ENCODE assay signal across 12 cellular contexts in genomic region chr1:33170351-33171274, GRCh38. TPM values are rescaled to one million over a fixed set of nuclear protein-coding genes. Genes with fewer than 3 reads are reported as not detected.
A peak's percentile ranks its signal among the peaks of the same experiment; 100 is the strongest.
DNase-seq lines count a peak whose midpoint lies in the region; ATAC-seq, FAIRE-seq and TF ChIP-seq lines count a peak whose summit lies in the region.
"Had no signal": no experiment of that assay in that cellular context is flagged by ENCODE, and none has a peak within 500 bp of the region (broad histone marks: within the 10 kb centered on the region; RNA-seq: fewer than 3 reads in every experiment).

No MANE protein-coding gene starts in this region.

- no peak overlapping the region for H3K27ac Mint-ChIP-seq in Calu3 (ENCODE audit: unreplicated experiment)
- H3K27ac Mint-ChIP-seq: dendritic cell treated with granulocyte-macrophage colony-stimulating factor and Interleukin-4, amounts not matched to agents 40 ng/mL and 50 ng/mL, for 4 days had no signal

- no peak for TF ChIP-seq POLR2A in H1 (IDR thresholded peaks at IDR 0.05; ENCODE audit: control extremely low read depth in 1 of 2, low read depth in 2 of 2, low read length in 2 of 2)
- no peak for TF ChIP-seq POLR2A in right lobe of liver (IDR thresholded peaks at IDR 0.05)

- H3K14ac ChIP-seq in H1 (ENCODE audit: insufficient read length): no peak overlapping the region

- FAIRE-seq in H1 (lab: Jason Lieb, UNC): no peak

- BruUV-seq in Calu3 (replicated peaks; lab: Mats Ljungman, UMichigan): no TSS peak

- no peaks in the 10 kb centered on the region for H3K9me3 Mint-ChIP-seq in Calu3 (ENCODE audit: low read depth, unreplicated experiment)
- H3K9me3 Mint-ChIP-seq: dendritic cell treated with granulocyte-macrophage colony-stimulating factor and Interleukin-4, amounts not matched to agents 40 ng/mL and 50 ng/mL, for 4 days had no signal

- H3K4me3 ChIP-seq in RWPE2 (ENCODE audit: severe bottlenecking): no peak overlapping the region
- H3K4me3 ChIP-seq in H1 (ENCODE audit: extremely low read depth in 1 of 4, insufficient read depth in 2 of 4, low read depth in 3 of 4, low read length in 4 of 4): no peak overlapping the region
- no peak overlapping the region for H3K4me3 ChIP-seq in right lobe of liver

- peaks cover 0 to 4% of the 10 kb centered on the region in 2 experiments for H4K20me1 ChIP-seq in H1 (replicated peaks in 1 of 2; ENCODE audit: control insufficient read depth in 1 of 2, insufficient read depth in 2 of 2, low read length in 2 of 2)

- no peak overlapping the region for H2AFZ ChIP-seq in H1 (ENCODE audit: low read length)

- no peak overlapping the region for H3K9ac ChIP-seq in H1 (replicated peaks in 1 of 4; ENCODE audit: extremely low read depth in 1 of 4, low read depth in 3 of 4, low read length in 3 of 4)

- CTCF ChIA-PET in H1 (lab: Charles Lee; ENCODE audit: partially characterized antibody) (interaction anchor here (1.4 to 3.2 kb wide), 6 partner anchors 21 to 85 kb away, joined by 3 to 14 read pairs (median 5); no protein-coding TSS in a partner anchor), Calu3 (lab: Charles Lee) (no interaction called here)

- no peak for TF ChIP-seq EP300 in H1 (IDR thresholded peaks at IDR 0.05; ENCODE audit: borderline replicate concordance in 1 of 2, low read depth in 2 of 2, low read length in 2 of 2)

- H3K27me3 ChIP-seq in RWPE2 (ENCODE audit: insufficient read depth, poor library complexity, severe bottlenecking): no peaks in the 10 kb centered on the region
- no peaks in the 10 kb centered on the region for H3K27me3 ChIP-seq in H1 (replicated peaks in 1 of 4; ENCODE audit: control insufficient read depth in 3 of 4, extremely low read depth in 1 of 4, insufficient read depth in 3 of 4, low read length in 3 of 4)
- H3K27me3 ChIP-seq in right lobe of liver: no peaks in the 10 kb centered on the region

- H3K36me3 ChIP-seq in RWPE2 (ENCODE audit: low read depth) (no peaks in the 10 kb centered on the region), H1 (ENCODE audit: control insufficient read depth in 2 of 4, insufficient read depth in 4 of 4, low read length in 3 of 4) (peaks cover 0 to 3% (median 0%) of the 10 kb centered on the region in 4 experiments; a peak in 1 of 8 replicates), right lobe of liver (no peaks in the 10 kb centered on the region)

- TF ChIP-seq CTCF in RWPE2 (IDR thresholded peaks at IDR 0.05; ENCODE audit: poor library complexity, severe bottlenecking) (no peak), H1 (IDR thresholded peaks at IDR 0.05; ENCODE audit: control extremely low read depth in 1 of 3, insufficient read depth in 1 of 3, low read depth in 1 of 3, low read length in 3 of 3) (no peak), right lobe of liver (IDR thresholded peaks at IDR 0.05) (no peak), Calu3 (IDR thresholded peaks at IDR 0.05; ENCODE audit: unreplicated experiment) (no peak)

- H3K27ac ChIP-seq in RWPE2 (ENCODE audit: poor library complexity, severe bottlenecking) (no peak overlapping the region), H1 (ENCODE audit: low read depth, low read length) (no peak overlapping the region), right lobe of liver (no peak overlapping the region), substantia nigra (ENCODE audit: low read depth, low read length, poor library complexity, severe bottlenecking) (peak overlapping the region; percentile 94)
- H3K27ac ChIP-seq: C4-2B had no signal

- H2BK20ac ChIP-seq in H1 (ENCODE audit: low read length): no peak overlapping the region

- H3K36me3 Mint-ChIP-seq in Calu3 (ENCODE audit: insufficient read depth, unreplicated experiment): no peaks in the 10 kb centered on the region

- H3K79me1 ChIP-seq in H1 (ENCODE audit: low read depth, low read length): no peaks in the 10 kb centered on the region

- H3K27me3 Mint-ChIP-seq in Calu3 (ENCODE audit: unreplicated experiment): no peaks in the 10 kb centered on the region
- H3K27me3 Mint-ChIP-seq: dendritic cell treated with granulocyte-macrophage colony-stimulating factor and Interleukin-4, amounts not matched to agents 40 ng/mL and 50 ng/mL, for 4 days had no signal

- no peak overlapping the region for H4K5ac ChIP-seq in H1 (ENCODE audit: insufficient read length, low read depth, low read length)

- no peaks in the 10 kb centered on the region for H3K9me3 ChIP-seq in RWPE2 (ENCODE audit: severe bottlenecking)
- no peaks in the 10 kb centered on the region for H3K9me3 ChIP-seq in H1 (ENCODE audit: insufficient read depth in 2 of 2, low read depth in 1 of 2, low read length in 1 of 2)
- H3K9me3 ChIP-seq in right lobe of liver: no peaks in the 10 kb centered on the region

- no peak overlapping the region for H2AK5ac ChIP-seq in H1 (ENCODE audit: low read depth, low read length)

- no peak overlapping the region for H2BK5ac ChIP-seq in H1 (ENCODE audit: low read depth, low read length)

- no peak for TF ChIP-seq RAD21 in H1 (IDR thresholded peaks at IDR 0.05 in 1 of 2, conservative IDR thresholded peaks at IDR 0.05 in 1 of 2; ENCODE audit: low read depth in 2 of 2, low read length in 2 of 2)

- ATAC-seq in RWPE2 (ENCODE audit: low read depth) (0 out of 3 replicates have a peak, but pooled peaks have one; percentile 25), right lobe of liver (peak; percentile 67 to 92 (median 80))

- H3K4me2 ChIP-seq in H1 (ENCODE audit: insufficient read depth in 1 of 2, low read depth in 2 of 2, low read length in 2 of 2): no peak overlapping the region

- H3K4me3 Mint-ChIP-seq in Calu3 (ENCODE audit: low read depth, unreplicated experiment): no peak overlapping the region
- H3K4me3 Mint-ChIP-seq: dendritic cell treated with granulocyte-macrophage colony-stimulating factor and Interleukin-4, amounts not matched to agents 40 ng/mL and 50 ng/mL, for 4 days had no signal

- H3K18ac ChIP-seq in H1 (ENCODE audit: extremely low read depth, low read length): no peak overlapping the region

- DNase-seq in RWPE2 (ENCODE audit: low spot score) (peak; percentile 21), H1 (ENCODE audit: low read depth in 1 of 2, low spot score in 2 of 2) (no peak), right lobe of liver (peak in 1 of 3 donors; percentile 39), substantia nigra (lab: John Stamatoyannopoulos, UW) (peak in 36 of 49 donors; percentile 13 to 83 (median 53)), NCI-H524 treated with DMSO at 0.1 percent for 48 hours (lab: John Stamatoyannopoulos, UW) (no peak), NCI-H69 (lab: John Stamatoyannopoulos, UW) (no peak), Calu3 (no peak)
- DNase-seq: activated CD4-positive, alpha-beta T cell treated with anti-CD3 and anti-CD28 coated beads for 1 hour; activated T-cell treated with anti-CD3 and anti-CD28 coated beads for 4 hours; NCI-H1048 had no signal

- no peak overlapping the region; the same call in 1 of the 2 replicates for H4K8ac ChIP-seq in H1 (ENCODE audit: extremely low read depth, insufficient read depth, low read length)

- H3K4ac ChIP-seq in H1 (replicated peaks; ENCODE audit: insufficient read length, low read depth, low read length): no peak overlapping the region

- 84% methylated on average over 12 of the region's 13 CpGs; no CpG with 5 or more reads in 1 of the 2 experiments for WGBS in H1 (ENCODE audit: extremely low coverage in 1 of 2, insufficient coverage in 1 of 2, insufficient read length in 1 of 2, insufficient replicate concordance in 2 of 2, low coverage in 1 of 2, low lambda C conversion rate in 2 of 2, missing lambda C conversion rate in 1 of 2), 2 experiments
- 86% methylated on average over 7 of the region's 13 CpGs for WGBS in right lobe of liver (ENCODE audit: insufficient coverage, low coverage, low lambda C conversion rate, missing lambda C conversion rate)

- no peaks in the 10 kb centered on the region; a peak in 1 of 4 replicates for H3K79me2 ChIP-seq in H1 (ENCODE audit: control insufficient read depth in 1 of 2, insufficient read depth in 2 of 2, low read length in 2 of 2)

- H3K56ac ChIP-seq in H1 (replicated peaks; ENCODE audit: insufficient read length, low read depth, low read length): no peak overlapping the region

- no peaks in the 10 kb centered on the region for H3K4me1 Mint-ChIP-seq in Calu3 (ENCODE audit: low read depth, unreplicated experiment)

- no peak overlapping the region for H2BK12ac ChIP-seq in H1 (ENCODE audit: low read depth, low read length)

- intact Hi-C loops in right lobe of liver (cut with DNase I) (no loop called here), Calu3 (cut with micrococcal nuclease; ENCODE audit: unreplicated experiment) (no loop called here)

- no peak overlapping the region for H2BK120ac ChIP-seq in H1 (replicated peaks; ENCODE audit: low read depth, low read length)

- no peak overlapping the region for H3K23ac ChIP-seq in H1 (ENCODE audit: insufficient read length)

- no peaks in the 10 kb centered on the region; the same call in 1 of the 2 replicates for H3K23me2 ChIP-seq in H1 (ENCODE audit: low read depth, low read length)

- H4K91ac ChIP-seq in H1 (replicated peaks; ENCODE audit: insufficient read length, low read length): no peak overlapping the region

- POLR2A ChIA-PET in H1 (lab: Charles Lee; ENCODE audit: partially characterized antibody): interaction anchor here (1.6 kb wide), 1 partner anchor 13 kb away, joined by 3 read pairs; no protein-coding TSS in a partner anchor

- H3K4me1 ChIP-seq in RWPE2 (ENCODE audit: insufficient read depth, poor library complexity, severe bottlenecking): no peaks in the 10 kb centered on the region
- peaks cover 0 to 10% (median 6%) of the 10 kb centered on the region in 4 experiments; a peak in 6 of 7 replicates for H3K4me1 ChIP-seq in H1 (replicated peaks in 1 of 4; ENCODE audit: control insufficient read depth in 3 of 4, insufficient read depth in 4 of 4, low read length in 3 of 4)
- H3K4me1 ChIP-seq in right lobe of liver: no peaks in the 10 kb centered on the region

- H2BK15ac ChIP-seq in H1 (ENCODE audit: low read length): peak overlapping the region; percentile 34; the same call in 1 of the 2 replicates

TF ChIP-seq in H1, 55 proteins besides CTCF, POLR2A, EP300 and RAD21 (continues in another document):
- TF ChIP-seq SIRT6 (IDR thresholded peaks at IDR 0.05; ENCODE audit: low read length): no peak
- TF ChIP-seq BCL11A (IDR thresholded peaks at IDR 0.05; ENCODE audit: low read depth in 2 of 2, low read length in 2 of 2): no peak
- TF ChIP-seq BACH1 (IDR thresholded peaks at IDR 0.05; ENCODE audit: low read length): no peak
- no peak for TF ChIP-seq KDM1A (IDR thresholded peaks at IDR 0.05; ENCODE audit: borderline replicate concordance, low read length)
- TF ChIP-seq TCF12 (IDR thresholded peaks at IDR 0.05; ENCODE audit: low read depth, low read length): no peak

RNA-seq across cellular contexts. Expression of gene TRIM62, which starts 11.2 kb away (rescaled TPM):
- 10.3 and 10.8 TPM in 2 replicates for total RNA-seq in H1 (2021; fragmentation: NEBNext Ultra II Directional; extraction: Animal tissue kit (Norgen Biotek cat#: 25700))
- polyA plus RNA-seq in H1 (2011; rRNA removed): 6.3 and 8.7 TPM in 2 replicates
- polyA plus RNA-seq in H1 (2011; cell fraction: cytosol; rRNA removed): 4.8 TPM
- 10.4 TPM for polyA plus RNA-seq in H1 (2011; cell fraction: nucleus; rRNA removed)
- 4.7 to 9.1 TPM (median 6.6 TPM) in 4 replicates for polyA plus RNA-seq in H1 (2012, experiment 1 of 2)
- polyA plus RNA-seq in H1 (2012, experiment 2 of 2): 6.2 TPM
- 5.7 TPM for polyA plus RNA-seq in H1 (2013, experiment 1 of 2)
- 5.1 TPM for polyA plus RNA-seq in H1 (2013, experiment 2 of 2)
- 4.0 and 5.2 TPM in 2 replicates for polyA minus RNA-seq in H1 (2011; rRNA and poly(A)+ RNA removed)
- 4.5 TPM for polyA minus RNA-seq in H1 (2011; cell fraction: cytosol; rRNA and poly(A)+ RNA removed)
- 6.0 TPM for polyA minus RNA-seq in H1 (2011; cell fraction: nucleus; rRNA and poly(A)+ RNA removed)
- total RNA-seq in right lobe of liver (1 to 10 TPM; 1.1 to 2.4 (median 1.7) TPM), Calu3 (2022) (6.9 and 8.8 TPM in 2 replicates)

Comparison
In these comparisons a context has a peak if more than half of its experiments do, and no peak if none do; other contexts are left out.
1. DNase-seq: peak in RWPE2 (single experiment) and substantia nigra (36 of 49); none in H1 (0 of 2), NCI-H524 treated with DMSO at 0.1 percent for 48 hours (single experiment), NCI-H69 (single experiment) and Calu3 (single experiment).